8 cellular contexts compared by ENCODE assay signal in genomic region chr9:124220551-124221451, GRCh38. TPM values are rescaled to one million over a fixed set of nuclear protein-coding genes. Genes with fewer than 3 reads are reported as not detected.
DNase-seq lines count a peak whose midpoint lies in the region; ATAC-seq, FAIRE-seq and TF ChIP-seq lines count a peak whose summit lies in the region.

No MANE protein-coding gene starts in this region.

- no peaks in the 10 kb centered on the region for H3K9me3 Mint-ChIP-seq in endothelial cell (ENCODE audit: unreplicated experiment)

- H3K4me1 ChIP-seq in right atrium auricular region = peaks cover 0 to 34% of the 10 kb centered on the region in 2 donors
- peaks cover 36% of the 10 kb centered on the region for H3K4me1 ChIP-seq in adipocyte (ENCODE audit: control insufficient read depth, insufficient read depth, low read length)
- peaks cover 3 to 28% of the 10 kb centered on the region in 2 donors for H3K4me1 ChIP-seq in kidney (ENCODE audit: control insufficient read depth in 1 of 2, insufficient read depth in 1 of 2, low read depth in 1 of 2, low read length in 2 of 2)

- TF ChIP-seq CTCF in right atrium auricular region (IDR thresholded peaks at IDR 0.05) (no peak), kidney (IDR thresholded peaks at IDR 0.05; ENCODE audit: borderline replicate concordance, extremely low read depth, insufficient read depth) (no peak), endothelial cell (IDR thresholded peaks at IDR 0.05; ENCODE audit: unreplicated experiment) (no peak)

- H3K36me3 Mint-ChIP-seq in endothelial cell (ENCODE audit: low read depth, unreplicated experiment) = no peaks in the 10 kb centered on the region

- ATAC-seq in Right ventricle myocardium inferior = peak; percentile 56
- ATAC-seq in HG02840 (IDR thresholded peaks at IDR 0.05; ENCODE audit: low FRiP score, unreplicated experiment) = no peak

- H3K27me3 ChIP-seq in right atrium auricular region = no peaks in the 10 kb centered on the region
- H3K27me3 ChIP-seq in adipocyte (replicated peaks; ENCODE audit: control insufficient read depth, insufficient read depth, low read length) = no peaks in the 10 kb centered on the region

- no peak overlapping the region for H3K4me3 Mint-ChIP-seq in endothelial cell (ENCODE audit: unreplicated experiment)

- intact Hi-C loops in Right ventricle myocardium inferior (cut with DNase I) = loop anchor here (5.0 kb wide), 1 partner anchor 36 kb away; the partner anchor contains the start of gene NEK6
- intact Hi-C loops in kidney (cut with DNase I) = no loop called here

- H3K4me3 ChIP-seq in right atrium auricular region (no peak overlapping the region), adipocyte (ENCODE audit: low read length) (no peak overlapping the region), kidney (ENCODE audit: low read length in 2 of 2) (no peak overlapping the region)

- no peak for FAIRE-seq in kidney (lab: Jason Lieb, UNC)

- no peak overlapping the region for H3K27ac ChIP-seq in right atrium auricular region
- H3K27ac ChIP-seq in kidney (ENCODE audit: low read depth in 2 of 2, low read length in 2 of 2) = no peak overlapping the region

- no peak overlapping the region for H3K27ac Mint-ChIP-seq in endothelial cell (ENCODE audit: unreplicated experiment)

- H3K36me3 ChIP-seq in right atrium auricular region (no peaks in the 10 kb centered on the region), adipocyte (ENCODE audit: control insufficient read depth, insufficient read depth, low read length, severe bottlenecking) (no peaks in the 10 kb centered on the region), kidney (ENCODE audit: control insufficient read depth in 1 of 2, insufficient read depth in 2 of 2, low read length in 2 of 2) (no peaks in the 10 kb centered on the region)

- H3K9me3 ChIP-seq in right atrium auricular region (no peaks in the 10 kb centered on the region), adipocyte (ENCODE audit: control insufficient read depth, low read length) (no peaks in the 10 kb centered on the region), kidney (ENCODE audit: control insufficient read depth in 1 of 2, low read length in 2 of 2) (no peaks in the 10 kb centered on the region)

- H3K9ac ChIP-seq in adipocyte (ENCODE audit: low read length) (peak overlapping the region; percentile 35), kidney (ENCODE audit: low read length in 2 of 2) (no peak overlapping the region)

- H3K4me1 Mint-ChIP-seq in endothelial cell (ENCODE audit: unreplicated experiment) = peaks cover 21% of the 10 kb centered on the region

- H3K27me3 Mint-ChIP-seq in endothelial cell (ENCODE audit: unreplicated experiment) = peaks cover 13% of the 10 kb centered on the region

- DNase-seq in Right ventricle myocardium inferior (ENCODE audit: missing footprints) (no peak), right atrium auricular region (ENCODE audit: low spot score) (no peak), adipocyte (ENCODE audit: low read depth) (peak; percentile 19), kidney (peak; percentile 46), T-helper 9 cell (no peak), NCI-H1048 (lab: John Stamatoyannopoulos, UW) (no peak), endothelial cell (ENCODE audit: low spot score) (no peak)

RNA-seq across cellular contexts. Expression of gene NEK6, which starts 36.9 kb away (rescaled TPM):
- total RNA-seq in Right ventricle myocardium inferior (10.5 TPM), right atrium auricular region (1 to 10 TPM; 9.2 to 9.7 TPM), kidney (82.1 TPM), endothelial cell (ENCODE audit: unreplicated experiment) (43.9 TPM)
- 14.9 TPM for polyA plus RNA-seq in kidney (ENCODE audit: insufficient read depth, low read depth, low replicate concordance)

Comparison
In these comparisons a context has a peak if more than half of its experiments do, and no peak if none do; other contexts are left out.
1. DNase-seq: peak in adipocyte (single experiment) and kidney (single experiment); none in Right ventricle myocardium inferior (single experiment), right atrium auricular region (single experiment), T-helper 9 cell (single experiment), NCI-H1048 (single experiment) and endothelial cell (single experiment).